In the genomic region with DNA sequence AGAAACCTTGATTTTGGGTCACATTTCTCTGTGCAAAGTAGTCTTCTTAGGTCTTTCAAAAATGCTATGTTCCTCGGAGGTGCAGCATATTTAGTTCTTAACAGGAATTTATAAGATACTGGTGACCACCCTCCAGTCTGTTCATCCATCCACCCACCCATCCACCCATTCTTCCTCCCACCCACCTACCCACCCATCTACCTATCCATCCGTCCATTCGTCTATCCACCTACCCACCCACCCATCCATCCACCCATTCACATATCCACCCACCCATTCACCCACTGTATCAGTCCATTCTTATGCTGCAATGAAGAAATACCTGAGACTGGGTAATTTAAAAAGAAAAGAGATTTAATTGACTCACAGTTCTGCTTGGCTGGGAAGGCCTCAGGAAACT, we compare ENCODE assay signal across 22 cellular contexts.
DNase-seq lines count a peak whose midpoint lies in the region; ATAC-seq and TF ChIP-seq lines count a peak whose summit lies in the region.
"Had no signal": no experiment of that assay in that cellular context is flagged by ENCODE, and none has a peak within 500 bp of the region (broad histone marks: within the 10 kb centered on the region; RNA-seq: fewer than 3 reads in every experiment).

No MANE protein-coding gene starts in this region.

- H3K9me3 ChIP-seq in HEK293 (ENCODE audit: control insufficient read depth, insufficient read depth, low read depth, low read length) (no peaks in the 10 kb centered on the region), GM23248 (ENCODE audit: low read depth) (no peaks in the 10 kb centered on the region)
- H3K9me3 ChIP-seq: BE2C, BLaER1 had no signal

- H3K4me2 ChIP-seq in GM23248 (ENCODE audit: unreplicated experiment): no peak overlapping the region
- H3K4me2 ChIP-seq: BLaER1 had no signal

- no peak overlapping the region for H3K9ac ChIP-seq in GM23248
- H3K9ac ChIP-seq: BLaER1 had no signal

- no peak overlapping the region for H3K27ac ChIP-seq in HEK293 (ENCODE audit: extremely low read depth, low read depth, low read length)
- H3K27ac ChIP-seq in GM23248: no peak overlapping the region
- H3K27ac ChIP-seq: BLaER1 had no signal

- no peak for ATAC-seq in HG02840 (IDR thresholded peaks at IDR 0.05; ENCODE audit: low FRiP score, unreplicated experiment)
- ATAC-seq: GM12878 had no signal

- no peaks in the 10 kb centered on the region for H4K20me1 ChIP-seq in GM23248 (ENCODE audit: insufficient read depth)
- H4K20me1 ChIP-seq: BLaER1 had no signal

- H3K36me3 ChIP-seq in HEK293 (ENCODE audit: control insufficient read depth in 2 of 2, insufficient read depth in 1 of 2, low read length in 2 of 2) (no peaks in the 10 kb centered on the region), GM23248 (ENCODE audit: low read depth) (no peaks in the 10 kb centered on the region)
- H3K36me3 ChIP-seq: BE2C, BLaER1 had no signal

- 76 to 78% methylated on average over 3 of the region's 3 CpGs for WGBS in GM23248 (ENCODE audit: low coverage in 1 of 2, low lambda C conversion rate in 2 of 2, missing lambda C conversion rate in 2 of 2), 2 experiments

- no peaks in the 10 kb centered on the region for H3K79me2 ChIP-seq in GM23248 (ENCODE audit: insufficient read depth)

- peaks cover 8% of the 10 kb centered on the region for H3K27me3 ChIP-seq in GM23248 (replicated peaks; ENCODE audit: insufficient read depth)
- H3K27me3 ChIP-seq: BE2C, BLaER1 had no signal

- POLR2A ChIA-PET in HEK293 (lab: Yijun Ruan, JAX): no interaction called here

- no peak for TF ChIP-seq CTCF in HEK293 (tag by site-specific recombination; IDR thresholded peaks at IDR 0.05)

- H3K4me3 ChIP-seq in HEK293 (ENCODE audit: low read depth, low read length) (no peak overlapping the region), GM23248 (no peak overlapping the region)
- H3K4me3 ChIP-seq: BLaER1, GM12878 had no signal

- in situ Hi-C loops in GM23248 (cut with MboI): no loop called here

- H3K9me2 ChIP-seq in GM23248 (ENCODE audit: insufficient read depth): no peaks in the 10 kb centered on the region

- CTCF ChIA-PET in HEK293 (lab: Yijun Ruan, JAX): no interaction called here

- peak; percentile 22 for DNase-seq in islet precursor cell
- DNase-seq in ureter (ENCODE audit: low spot score): peak; percentile 6
- DNase-seq in GM23248: no peak
- DNase-seq: 8988T; ACHN; BE2C; C1 segment of cervical spinal cord; CD4-positive, alpha-beta memory T cell; CD4-positive, CD25-positive, alpha-beta regulatory T cell; CD8-positive, alpha-beta memory T cell; COR-L47; DMS 273 treated with DMSO at 0.1 percent for 48 hours; DMS153; DMS53; DMS79; DND-41; EL; GDM1 had no signal

- H3K4me1 ChIP-seq in HEK293 (ENCODE audit: control insufficient read depth, insufficient read depth, low read length) (peaks cover 6% of the 10 kb centered on the region; the same call in 1 of the 2 replicates), GM23248 (ENCODE audit: insufficient read depth) (peaks cover 12% of the 10 kb centered on the region)
- H3K4me1 ChIP-seq: BE2C had no signal

- no peaks in the 10 kb centered on the region for H3F3A ChIP-seq in GM23248 (ENCODE audit: insufficient read depth)

- no peak overlapping the region for H2AFZ ChIP-seq in GM23248

TF ChIP-seq in HEK293, 187 proteins besides CTCF, POLR2A, EP300 and RAD21:
- TF ChIP-seq EGR2 (tag by site-specific recombination; IDR thresholded peaks at IDR 0.05; ENCODE audit: low read depth): peak; percentile 86
- no peak for TF ChIP-seq REST (tag by site-specific recombination; IDR thresholded peaks at IDR 0.05)
- peak; percentile 62 for TF ChIP-seq ZFHX2 (tag by site-specific recombination; conservative IDR thresholded peaks at IDR 0.05)
